8 cellular contexts compared by ENCODE assay signal in genomic region chr20:24289737-24290481, GRCh38.
DNase-seq lines count a peak whose midpoint lies in the region; ATAC-seq and TF ChIP-seq lines count a peak whose summit lies in the region.

No MANE protein-coding gene starts in this region.

- DNase-seq in activated CD4-positive, alpha-beta T cell treated with anti-CD3 and anti-CD28 coated beads, Interleukin-2, amount 10 ng/mL, durations not matched to agents 24 days and 14 days, result peak; percentile 82
- no peak for DNase-seq in activated CD4-positive, alpha-beta T cell treated with anti-CD3 and anti-CD28 coated beads for 4 hours
- DNase-seq in activated T-cell treated with anti-CD3 and anti-CD28 coated beads, Interleukin-2, amount 50 U/mL, for 48 hours, result peak; percentile 28 to 31
- DNase-seq in retina (peak; percentile 14), posterior vena cava (ENCODE audit: low spot score) (no peak)

- peak overlapping the region; percentile 61 for H3K27ac Mint-ChIP-seq in activated CD4-positive, alpha-beta T cell treated with anti-CD3 and anti-CD28 coated beads, Interleukin-2, amount 10 ng/mL, durations not matched to agents 24 days and 14 days

- no peaks in the 10 kb centered on the region for H3K27me3 Mint-ChIP-seq in activated CD4-positive, alpha-beta T cell treated with anti-CD3 and anti-CD28 coated beads, Interleukin-2, amount 10 ng/mL, durations not matched to agents 24 days and 14 days

- intact Hi-C loops in activated CD4-positive, alpha-beta T cell treated with anti-CD3 and anti-CD28 coated beads, Interleukin-2, amount 10 ng/mL, durations not matched to agents 24 days and 14 days (cut with micrococcal nuclease), result no loop called here
- intact Hi-C loops in posterior vena cava (cut with DNase I), result no loop called here

- peaks cover 15% of the 10 kb centered on the region for H3K9me3 Mint-ChIP-seq in activated CD4-positive, alpha-beta T cell treated with anti-CD3 and anti-CD28 coated beads, Interleukin-2, amount 10 ng/mL, durations not matched to agents 24 days and 14 days

- no peaks in the 10 kb centered on the region for H4K20me1 ChIP-seq in Loucy (ENCODE audit: insufficient read depth, low read length, poor library complexity, severe bottlenecking)

- H3K4me3 ChIP-seq in Loucy (ENCODE audit: low read length, poor library complexity, severe bottlenecking), result peak overlapping the region; percentile 32

- no peaks in the 10 kb centered on the region for H3K9me2 ChIP-seq in Loucy (replicated peaks; ENCODE audit: low read depth, low read length)

- ATAC-seq in GM19324 (IDR thresholded peaks at IDR 0.05; ENCODE audit: low FRiP score, unreplicated experiment) (no peak), GM18511 (IDR thresholded peaks at IDR 0.05; ENCODE audit: unreplicated experiment) (no peak)

- peak overlapping the region; percentile 49 for H3K4me2 ChIP-seq in Loucy (ENCODE audit: low read depth, low read length, poor library complexity, severe bottlenecking)

- H2AFZ ChIP-seq in Loucy (ENCODE audit: low read length), result peak overlapping the region; percentile 29; the same call in 1 of the 2 replicates

- no peaks in the 10 kb centered on the region for H3K9me3 ChIP-seq in Loucy (ENCODE audit: insufficient read depth, low read depth, low read length)

- H3F3A ChIP-seq in Loucy (ENCODE audit: low read depth), result no peaks in the 10 kb centered on the region

- H3K36me3 ChIP-seq in Loucy (ENCODE audit: insufficient read depth, low read length), result no peaks in the 10 kb centered on the region

- peaks cover 16% of the 10 kb centered on the region for H3K4me1 ChIP-seq in Loucy (ENCODE audit: insufficient read depth, low read length, poor library complexity, severe bottlenecking)

- H3K79me2 ChIP-seq in Loucy (ENCODE audit: insufficient read depth, low read length), result no peaks in the 10 kb centered on the region

- H3K36me3 Mint-ChIP-seq in activated CD4-positive, alpha-beta T cell treated with anti-CD3 and anti-CD28 coated beads, Interleukin-2, amount 10 ng/mL, durations not matched to agents 24 days and 14 days (ENCODE audit: low read depth), result peaks cover 2% of the 10 kb centered on the region

- peak overlapping the region; percentile 65 for H3K4me3 Mint-ChIP-seq in activated CD4-positive, alpha-beta T cell treated with anti-CD3 and anti-CD28 coated beads, Interleukin-2, amount 10 ng/mL, durations not matched to agents 24 days and 14 days

- TF ChIP-seq CTCF in Loucy (conservative IDR thresholded peaks at IDR 0.05; ENCODE audit: low read length), result peak; percentile 14; the same call in 1 of the 2 replicates

- H3K9ac ChIP-seq in Loucy (ENCODE audit: low read depth, low read length, poor library complexity, severe bottlenecking), result no peak overlapping the region

- peaks cover 12% of the 10 kb centered on the region for H3K4me1 Mint-ChIP-seq in activated CD4-positive, alpha-beta T cell treated with anti-CD3 and anti-CD28 coated beads, Interleukin-2, amount 10 ng/mL, durations not matched to agents 24 days and 14 days

- no peaks in the 10 kb centered on the region for H3K27me3 ChIP-seq in Loucy (ENCODE audit: insufficient read depth, low read length, poor library complexity, severe bottlenecking)

Comparison
In these comparisons a context has a peak if more than half of its experiments do, and no peak if none do; other contexts are left out.
1. DNase-seq: peak in activated CD4-positive, alpha-beta T cell treated with anti-CD3 and anti-CD28 coated beads, Interleukin-2, amount 10 ng/mL, durations not matched to agents 24 days and 14 days (single experiment), activated T-cell treated with anti-CD3 and anti-CD28 coated beads, Interleukin-2, amount 50 U/mL, for 48 hours (2 of 2) and retina (single experiment); none in activated CD4-positive, alpha-beta T cell treated with anti-CD3 and anti-CD28 coated beads for 4 hours (0 of 2) and posterior vena cava (single experiment).